Comparison of ENCODE assay signal across 20 cellular contexts in genomic region chr3:111598139-111598538, GRCh38. TPM values are rescaled to one million over a fixed set of nuclear protein-coding genes. Genes with fewer than 3 reads are reported as not detected.
"Had no signal": no experiment of that assay in that cellular context is flagged by ENCODE, and none has a peak within 500 bp of the region (broad histone marks: within the 10 kb centered on the region; RNA-seq: fewer than 3 reads in every experiment).

No MANE protein-coding gene starts in this region.

- H3K9me3 ChIP-seq: pancreas, tibial artery, uterus had no signal

- DNase-seq: activated naive CD4-positive, alpha-beta T cell treated with Interleukin-2 at 50 U/mL for 16 hours; anterior cingulate cortex; hippocampal formation; kidney glomerular epithelial cell; mesendoderm; pancreas; stimulated activated CD4-positive, alpha-beta T cell treated with anti-CD3 and anti-CD28 coated beads, Interleukin-15, amount 100 ng/mL, for 24 hours; stimulated activated CD4-positive, alpha-beta T cell treated with anti-CD3 and anti-CD28 coated beads, Interleukin-4, amount 100 ng/mL, for 24 hours; T-helper 2 cell; tibial artery; uterus had no signal

- H3K4me1 ChIP-seq: pancreas, tibial artery, uterus had no signal

- H3K4me1 Mint-ChIP-seq: neural crest cell had no signal

- H3K27ac ChIP-seq: pancreas, SK-N-MC, tibial artery, uterus had no signal

- H3K36me3 ChIP-seq: pancreas, tibial artery, uterus had no signal

- FAIRE-seq: pancreas, TTC549 had no signal

- H3K9me3 Mint-ChIP-seq: neural crest cell had no signal

- H3K4me3 Mint-ChIP-seq: neural crest cell had no signal

- ATAC-seq: activated CD4-positive, CD25-positive, alpha-beta regulatory T cell treated with anti-CD3 and anti-CD28 coated beads, Interleukin-2, amount 50 U/mL, for 24 hours; pancreas had no signal

- H3K4me3 ChIP-seq: pancreas, SK-N-MC, tibial artery, uterus had no signal

- H3K27me3 ChIP-seq: pancreas, tibial artery, uterus had no signal

RNA-seq across cellular contexts. Expression of gene ZBED2, which starts 3.0 kb away (rescaled TPM):
- total RNA-seq: chondrocyte, dermis microvascular lymphatic vessel endothelial cell, liver, neural crest cell, skeletal muscle tissue had no signal

RNA-seq across cellular contexts. Expression of gene CD96, which starts 56.1 kb away (rescaled TPM):
- total RNA-seq: dermis microvascular lymphatic vessel endothelial cell, glomerular endothelial cell, neural crest cell had no signal
